Comparison of ENCODE assay signal across 38 cellular contexts in the genomic region with DNA sequence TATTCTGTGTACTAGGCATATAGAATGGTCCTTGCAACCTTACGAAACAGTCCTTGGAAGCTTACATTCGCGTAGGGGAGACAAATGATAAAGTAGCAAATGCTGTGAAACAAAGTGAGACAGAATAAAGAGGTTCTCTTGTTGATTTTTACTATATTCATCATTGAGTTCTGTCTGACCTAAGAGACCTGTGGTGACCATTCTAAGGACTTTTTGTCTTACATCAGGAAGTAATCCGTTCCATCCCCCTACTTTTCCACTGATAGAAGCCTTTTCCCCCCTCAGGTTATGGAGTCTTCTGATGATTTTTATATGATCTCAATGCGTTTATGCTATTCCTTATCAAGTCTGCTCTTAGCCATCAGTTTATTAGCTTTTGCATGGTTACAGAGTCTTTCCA.
"Had no signal": no experiment of that assay in that cellular context is flagged by ENCODE, and none has a peak within 500 bp of the region (broad histone marks: within the 10 kb centered on the region; RNA-seq: fewer than 3 reads in every experiment).

No MANE protein-coding gene starts in this region.

- ATAC-seq: activated CD8-positive, alpha-beta T cell treated with anti-CD3 and anti-CD28 coated beads for 36 hours; activated naive CD4-positive, alpha-beta T cell treated with anti-CD3 and anti-CD28 coated beads, Interleukin-2, amount 50 U/mL, for 72 hours; activated T-cell treated with anti-CD3 and anti-CD28 coated beads, Interleukin-2, amount 50 U/mL, for 4 hours; activated T-cell treated with anti-CD3 and anti-CD28 coated beads, Interleukin-2, amount 50 U/mL, for 72 hours; activated T-helper 17 cell treated with anti-CD3 and anti-CD28 coated beads, Interleukin-2, amount 50 U/mL, for 72 hours; body of pancreas had no signal

- DNase-seq: activated B cell treated with CpG ODN at 0.5 μM for 24 hours; activated CD4-positive, alpha-beta memory T cell treated with anti-CD3 and anti-CD28 coated beads for 36 hours; activated CD4-positive, alpha-beta T cell treated with anti-CD3 and anti-CD28 coated beads for 4 hours; activated CD4-positive, alpha-beta T cell treated with anti-CD3 and anti-CD28 coated beads, Interleukin-2, amount 10 ng/mL, durations not matched to agents 24 days and 14 days; activated CD4-positive, alpha-beta T cell treated with anti-CD3 and anti-CD28 coated beads, Interleukin-2, amount 50 U/mL, for 1 hour; activated CD4-positive, alpha-beta T cell treated with anti-CD3 and anti-CD28 coated beads, Interleukin-2, amount 50 U/mL, for 4 hours; activated CD4-positive, CD25-positive, alpha-beta regulatory T cell treated with anti-CD3 and anti-CD28 coated beads, Interleukin-2, amount 50 U/mL, for 72 hours; activated CD8-positive, alpha-beta memory T cell treated with anti-CD3 and anti-CD28 coated beads, Interleukin-2, amount 50 U/mL, for 4 hours; activated CD8-positive, alpha-beta T cell treated with anti-CD3 and anti-CD28 coated beads for 36 hours; activated effector memory CD4-positive, alpha-beta T cell treated with anti-CD3 and anti-CD28 coated beads, Interleukin-2, amount 50 U/mL, for 16 hours; activated gamma-delta T cell treated with Interleukin-2 at 50 U/mL for 16 hours; activated naive CD4-positive, alpha-beta T cell; activated naive CD4-positive, alpha-beta T cell treated with anti-CD3 and anti-CD28 coated beads for 36 hours; activated naive CD4-positive, alpha-beta T cell treated with anti-CD3 and anti-CD28 coated beads, Interleukin-2, amount 50 U/mL, for 16 hours; activated naive CD8-positive, alpha-beta T cell treated with anti-CD3 and anti-CD28 coated beads for 36 hours; activated T-cell treated with anti-CD3 and anti-CD28 coated beads for 4 hours; activated T-cell treated with anti-CD3 and anti-CD28 coated beads, Interleukin-2, amount 50 U/mL, for 1 hour; activated T-cell treated with anti-CD3 and anti-CD28 coated beads, Interleukin-2, amount 50 U/mL, for 4 hours; activated T-cell treated with anti-CD3 and anti-CD28 coated beads, Interleukin-2, amount 50 U/mL, for 72 hours; adrenal gland; amniotic stem cell; aorta; body of pancreas; brain microvascular endothelial cell; central memory CD4-positive, alpha-beta T cell; cerebellar nuclear complex; T-helper 1 cell; T-helper 2 cell; T-helper 9 cell had no signal

- H3K9me3 ChIP-seq: adrenal gland, body of pancreas, breast epithelium had no signal

- H3K4me3 ChIP-seq: adrenal gland, body of pancreas, breast epithelium had no signal

- H3K9me3 Mint-ChIP-seq: activated B cell treated with CpG ODN at 0.5 μM for 24 hours; activated CD4-positive, alpha-beta memory T cell treated with anti-CD3 and anti-CD28 coated beads for 36 hours; activated CD4-positive, alpha-beta T cell treated with anti-CD3 and anti-CD28 coated beads, Interleukin-2, amount 10 ng/mL, durations not matched to agents 24 days and 14 days; activated CD8-positive, alpha-beta T cell treated with anti-CD3 and anti-CD28 coated beads for 36 hours; activated naive CD4-positive, alpha-beta T cell treated with anti-CD3 and anti-CD28 coated beads for 36 hours; activated naive CD4-positive, alpha-beta T cell treated with anti-CD3 and anti-CD28 coated beads, Interleukin-2, amount 50 U/mL, for 72 hours; activated naive CD8-positive, alpha-beta T cell treated with anti-CD3 and anti-CD28 coated beads for 36 hours; activated T-cell treated with anti-CD3 and anti-CD28 coated beads, Interleukin-2, amount 50 U/mL, for 4 hours; activated T-cell treated with anti-CD3 and anti-CD28 coated beads, Interleukin-2, amount 50 U/mL, for 72 hours; activated T-helper 1 cell treated with anti-CD3 and anti-CD28 coated beads, Interleukin-12 subunit alpha, Interleukin-12 subunit beta, Interleukin-2, Interleukin-4 antibody, amounts not matched to agents 30 ng/mL and 10 ng/mL and 1 ng/mL, durations not matched to agents 14 hours and 24 hours and 36 hours; activated T-helper 17 cell treated with anti-CD3 and anti-CD28 coated beads, Interleukin-2, amount 50 U/mL, for 72 hours; T-helper 1 cell treated with Interleukin-12 subunit alpha and Interleukin-12 subunit beta and Interleukin-4 antibody, amounts not matched to agents 30 μg/mL and 1 μg/mL, for 36 hours; T-helper 2 cell treated with Interferon-gamma antibody and Interleukin-4, amounts not matched to agents 5 μg/mL and 100 μg/mL, for 36 hours had no signal

- H3K27me3 ChIP-seq: adrenal gland, body of pancreas, brain microvascular endothelial cell, breast epithelium had no signal

- H3K36me3 ChIP-seq: breast epithelium had no signal

- H3K27me3 Mint-ChIP-seq: activated B cell treated with CpG ODN at 0.5 μM for 24 hours; activated CD4-positive, alpha-beta memory T cell treated with anti-CD3 and anti-CD28 coated beads for 36 hours; activated CD4-positive, alpha-beta T cell treated with anti-CD3 and anti-CD28 coated beads, Interleukin-2, amount 10 ng/mL, durations not matched to agents 24 days and 14 days; activated CD8-positive, alpha-beta T cell treated with anti-CD3 and anti-CD28 coated beads for 36 hours; activated naive CD8-positive, alpha-beta T cell treated with anti-CD3 and anti-CD28 coated beads for 36 hours; activated T-helper 17 cell treated with anti-CD3 and anti-CD28 coated beads, Interleukin-2, amount 50 U/mL, for 72 hours had no signal

- H3K4me3 Mint-ChIP-seq: activated B cell treated with CpG ODN at 0.5 μM for 24 hours; activated CD4-positive, alpha-beta memory T cell treated with anti-CD3 and anti-CD28 coated beads for 36 hours; activated CD4-positive, alpha-beta T cell treated with anti-CD3 and anti-CD28 coated beads, Interleukin-2, amount 10 ng/mL, durations not matched to agents 24 days and 14 days; activated CD8-positive, alpha-beta T cell treated with anti-CD3 and anti-CD28 coated beads for 36 hours; activated naive CD4-positive, alpha-beta T cell treated with anti-CD3 and anti-CD28 coated beads for 36 hours; activated naive CD8-positive, alpha-beta T cell treated with anti-CD3 and anti-CD28 coated beads for 36 hours; activated T-cell treated with anti-CD3 and anti-CD28 coated beads, Interleukin-2, amount 50 U/mL, for 4 hours; activated T-cell treated with anti-CD3 and anti-CD28 coated beads, Interleukin-2, amount 50 U/mL, for 72 hours; activated T-helper 1 cell treated with anti-CD3 and anti-CD28 coated beads, Interleukin-12 subunit alpha, Interleukin-12 subunit beta, Interleukin-2, Interleukin-4 antibody, amounts not matched to agents 30 ng/mL and 10 ng/mL and 1 ng/mL, durations not matched to agents 14 hours and 24 hours and 36 hours; activated T-helper 17 cell treated with anti-CD3 and anti-CD28 coated beads, Interleukin-2, amount 50 U/mL, for 72 hours; T-helper 1 cell treated with Interleukin-12 subunit alpha and Interleukin-12 subunit beta and Interleukin-4 antibody, amounts not matched to agents 30 μg/mL and 1 μg/mL, for 36 hours; T-helper 2 cell treated with Interferon-gamma antibody and Interleukin-4, amounts not matched to agents 5 μg/mL and 100 μg/mL, for 36 hours had no signal

- H3K27ac ChIP-seq: adrenal gland, body of pancreas, brain microvascular endothelial cell, breast epithelium, VCaP had no signal

- H3K4me1 ChIP-seq: adrenal gland, body of pancreas, breast epithelium had no signal

- H3K4me1 Mint-ChIP-seq: activated B cell treated with CpG ODN at 0.5 μM for 24 hours; activated CD4-positive, alpha-beta T cell treated with anti-CD3 and anti-CD28 coated beads, Interleukin-2, amount 10 ng/mL, durations not matched to agents 24 days and 14 days; activated naive CD8-positive, alpha-beta T cell treated with anti-CD3 and anti-CD28 coated beads for 36 hours had no signal

- H3K27ac Mint-ChIP-seq: activated B cell treated with CpG ODN at 0.5 μM for 24 hours; activated CD4-positive, alpha-beta memory T cell treated with anti-CD3 and anti-CD28 coated beads for 36 hours; activated CD4-positive, alpha-beta T cell treated with anti-CD3 and anti-CD28 coated beads, Interleukin-2, amount 10 ng/mL, durations not matched to agents 24 days and 14 days; activated CD8-positive, alpha-beta T cell treated with anti-CD3 and anti-CD28 coated beads for 36 hours; activated naive CD4-positive, alpha-beta T cell treated with anti-CD3 and anti-CD28 coated beads for 36 hours; activated naive CD4-positive, alpha-beta T cell treated with anti-CD3 and anti-CD28 coated beads, Interleukin-2, amount 50 U/mL, for 72 hours; activated naive CD8-positive, alpha-beta T cell treated with anti-CD3 and anti-CD28 coated beads for 36 hours; activated T-cell treated with anti-CD3 and anti-CD28 coated beads, Interleukin-2, amount 50 U/mL, for 72 hours; activated T-helper 1 cell treated with anti-CD3 and anti-CD28 coated beads, Interleukin-12 subunit alpha, Interleukin-12 subunit beta, Interleukin-2, Interleukin-4 antibody, amounts not matched to agents 30 ng/mL and 10 ng/mL and 1 ng/mL, durations not matched to agents 14 hours and 24 hours and 36 hours; activated T-helper 17 cell treated with anti-CD3 and anti-CD28 coated beads, Interleukin-2, amount 50 U/mL, for 72 hours; T-helper 1 cell treated with Interleukin-12 subunit alpha and Interleukin-12 subunit beta and Interleukin-4 antibody, amounts not matched to agents 30 μg/mL and 1 μg/mL, for 36 hours; T-helper 2 cell treated with Interferon-gamma antibody and Interleukin-4, amounts not matched to agents 5 μg/mL and 100 μg/mL, for 36 hours had no signal

- FAIRE-seq: astrocyte, TTC549 had no signal
